Comparison of ENCODE assay signal across 36 cellular contexts in genomic region chr2:174866421-174866820, GRCh38.
"Had no signal": no experiment of that assay in that cellular context is flagged by ENCODE, and none has a peak within 500 bp of the region (broad histone marks: within the 10 kb centered on the region; RNA-seq: fewer than 3 reads in every experiment).

No MANE protein-coding gene starts in this region.

- H3K4me3 Mint-ChIP-seq: activated CD4-positive, alpha-beta memory T cell treated with anti-CD3 and anti-CD28 coated beads for 36 hours; activated CD4-positive, alpha-beta T cell treated with anti-CD3 and anti-CD28 coated beads for 36 hours; activated CD4-positive, alpha-beta T cell treated with anti-CD3 and anti-CD28 coated beads, Interleukin-2, amount 10 ng/mL, durations not matched to agents 24 days and 14 days; activated CD8-positive, alpha-beta memory T cell treated with anti-CD3 and anti-CD28 coated beads, Interleukin-2, amount 10 ng/mL, durations not matched to agents 7 days and 5 days; activated CD8-positive, alpha-beta T cell treated with anti-CD3 and anti-CD28 coated beads, Interleukin-2, amount 10 ng/mL, durations not matched to agents 7 days and 5 days; activated naive CD4-positive, alpha-beta T cell treated with anti-CD3 and anti-CD28 coated beads for 36 hours; activated naive CD4-positive, alpha-beta T cell treated with anti-CD3 and anti-CD28 coated beads, Interleukin-2, amount 50 U/mL, for 24 hours; activated naive CD8-positive, alpha-beta T cell treated with anti-CD3 and anti-CD28 coated beads for 36 hours; activated naive CD8-positive, alpha-beta T cell treated with anti-CD3 and anti-CD28 coated beads, Interleukin-2, amount 50 U/mL, for 24 hours; activated T-helper 1 cell treated with anti-CD3 and anti-CD28 coated beads, Interleukin-12 subunit alpha, Interleukin-12 subunit beta, Interleukin-2, Interleukin-4 antibody, amounts not matched to agents 30 ng/mL and 10 ng/mL and 1 ng/mL, durations not matched to agents 14 hours and 24 hours and 36 hours; T-helper 17 cell; T-helper 2 cell treated with Interferon-gamma antibody and Interleukin-4, amounts not matched to agents 5 μg/mL and 100 μg/mL, for 36 hours had no signal

- H3K9me3 ChIP-seq: adrenal gland, body of pancreas, esophagus squamous epithelium, gastroesophageal sphincter had no signal

- FAIRE-seq: colon, endothelial cell of umbilical vein had no signal

- H3K27me3 ChIP-seq: adrenal gland, body of pancreas, esophagus squamous epithelium, gastroesophageal sphincter had no signal

- ATAC-seq: activated CD4-positive, alpha-beta T cell treated with anti-CD3 and anti-CD28 coated beads for 36 hours; activated CD8-positive, alpha-beta memory T cell treated with anti-CD3 and anti-CD28 coated beads, Interleukin-2, amount 10 ng/mL, durations not matched to agents 7 days and 5 days; activated CD8-positive, alpha-beta T cell treated with anti-CD3 and anti-CD28 coated beads, Interleukin-2, amount 10 ng/mL, durations not matched to agents 7 days and 5 days; activated naive CD8-positive, alpha-beta T cell treated with anti-CD3 and anti-CD28 coated beads, Interleukin-2, amount 50 U/mL, for 24 hours; body of pancreas; gastroesophageal sphincter; T-helper 17 cell had no signal

- H3K27ac ChIP-seq: adrenal gland, body of pancreas, epithelial cell of prostate, esophagus squamous epithelium, gastroesophageal sphincter, WERI-Rb-1 had no signal

- H3K4me1 ChIP-seq: adrenal gland, body of pancreas, esophagus squamous epithelium, gastroesophageal sphincter had no signal

- H3K27ac Mint-ChIP-seq: activated CD4-positive, alpha-beta memory T cell treated with anti-CD3 and anti-CD28 coated beads for 36 hours; activated CD4-positive, alpha-beta T cell treated with anti-CD3 and anti-CD28 coated beads for 36 hours; activated CD4-positive, alpha-beta T cell treated with anti-CD3 and anti-CD28 coated beads, Interleukin-2, amount 10 ng/mL, durations not matched to agents 24 days and 14 days; activated CD8-positive, alpha-beta memory T cell treated with anti-CD3 and anti-CD28 coated beads, Interleukin-2, amount 10 ng/mL, durations not matched to agents 7 days and 5 days; activated CD8-positive, alpha-beta T cell treated with anti-CD3 and anti-CD28 coated beads, Interleukin-2, amount 10 ng/mL, durations not matched to agents 7 days and 5 days; activated naive CD4-positive, alpha-beta T cell treated with anti-CD3 and anti-CD28 coated beads for 36 hours; activated naive CD4-positive, alpha-beta T cell treated with anti-CD3 and anti-CD28 coated beads, Interleukin-2, amount 50 U/mL, for 24 hours; activated naive CD8-positive, alpha-beta T cell treated with anti-CD3 and anti-CD28 coated beads for 36 hours; activated naive CD8-positive, alpha-beta T cell treated with anti-CD3 and anti-CD28 coated beads, Interleukin-2, amount 50 U/mL, for 24 hours; activated T-helper 1 cell treated with anti-CD3 and anti-CD28 coated beads, Interleukin-12 subunit alpha, Interleukin-12 subunit beta, Interleukin-2, Interleukin-4 antibody, amounts not matched to agents 30 ng/mL and 10 ng/mL and 1 ng/mL, durations not matched to agents 14 hours and 24 hours and 36 hours; activated T-helper 2 cell treated with anti-CD3 and anti-CD28 coated beads, Interferon-gamma antibody, Interleukin-2, Interleukin-4, amounts not matched to agents 10 μg/mL and 5 μg/mL and 100 μg/mL, durations not matched to agents 14 hours and 24 hours and 36 hours; T-helper 17 cell; T-helper 2 cell treated with Interferon-gamma antibody and Interleukin-4, amounts not matched to agents 5 μg/mL and 100 μg/mL, for 36 hours had no signal

- H3K4me1 Mint-ChIP-seq: activated CD4-positive, alpha-beta T cell treated with anti-CD3 and anti-CD28 coated beads for 36 hours; activated CD4-positive, alpha-beta T cell treated with anti-CD3 and anti-CD28 coated beads, Interleukin-2, amount 10 ng/mL, durations not matched to agents 24 days and 14 days; activated CD8-positive, alpha-beta memory T cell treated with anti-CD3 and anti-CD28 coated beads, Interleukin-2, amount 10 ng/mL, durations not matched to agents 7 days and 5 days; activated naive CD4-positive, alpha-beta T cell treated with anti-CD3 and anti-CD28 coated beads, Interleukin-2, amount 50 U/mL, for 24 hours; activated naive CD8-positive, alpha-beta T cell treated with anti-CD3 and anti-CD28 coated beads for 36 hours; activated naive CD8-positive, alpha-beta T cell treated with anti-CD3 and anti-CD28 coated beads, Interleukin-2, amount 50 U/mL, for 24 hours; T-helper 17 cell had no signal

- H3K27me3 Mint-ChIP-seq: activated CD4-positive, alpha-beta memory T cell treated with anti-CD3 and anti-CD28 coated beads for 36 hours; activated CD4-positive, alpha-beta T cell treated with anti-CD3 and anti-CD28 coated beads for 36 hours; activated naive CD4-positive, alpha-beta T cell treated with anti-CD3 and anti-CD28 coated beads, Interleukin-2, amount 50 U/mL, for 24 hours; activated naive CD8-positive, alpha-beta T cell treated with anti-CD3 and anti-CD28 coated beads for 36 hours; activated naive CD8-positive, alpha-beta T cell treated with anti-CD3 and anti-CD28 coated beads, Interleukin-2, amount 50 U/mL, for 24 hours; T-helper 17 cell had no signal

- DNase-seq: activated CD4-positive, alpha-beta memory T cell treated with anti-CD3 and anti-CD28 coated beads for 36 hours; activated CD4-positive, alpha-beta T cell treated with anti-CD3 and anti-CD28 coated beads for 36 hours; activated CD4-positive, alpha-beta T cell treated with anti-CD3 and anti-CD28 coated beads, Interleukin-2, amount 10 ng/mL, durations not matched to agents 24 days and 14 days; activated CD4-positive, CD25-positive, alpha-beta regulatory T cell; activated CD4-positive, CD25-positive, alpha-beta regulatory T cell treated with anti-CD3 and anti-CD28 coated beads, Interleukin-2, amount 50 U/mL, for 72 hours; activated CD8-positive, alpha-beta memory T cell treated with anti-CD3 and anti-CD28 coated beads, Interleukin-2, amount 10 ng/mL, durations not matched to agents 7 days and 5 days; activated CD8-positive, alpha-beta memory T cell treated with anti-CD3 and anti-CD28 coated beads, Interleukin-2, amount 50 U/mL, for 4 hours; activated CD8-positive, alpha-beta T cell treated with anti-CD3 and anti-CD28 coated beads, Interleukin-2, amount 10 ng/mL, durations not matched to agents 7 days and 5 days; activated effector memory CD4-positive, alpha-beta T cell treated with anti-CD3 and anti-CD28 coated beads, Interleukin-2, amount 50 U/mL, for 16 hours; activated naive CD4-positive, alpha-beta T cell treated with anti-CD3 and anti-CD28 coated beads for 36 hours; activated naive CD8-positive, alpha-beta T cell treated with anti-CD3 and anti-CD28 coated beads for 36 hours; activated naive CD8-positive, alpha-beta T cell treated with anti-CD3 and anti-CD28 coated beads, Interleukin-2, amount 50 U/mL, for 24 hours; activated T-cell treated with anti-CD3 and anti-CD28 coated beads, Interleukin-2, amount 50 U/mL, for 1 hour; activated T-cell treated with anti-CD3 and anti-CD28 coated beads, Interleukin-2, amount 50 U/mL, for 48 hours; adrenal gland; amygdala; aorta; body of pancreas; caudate nucleus; cortex of kidney; dermis blood vessel endothelial cell; effector CD4-positive, alpha-beta T cell; esophagus squamous epithelium; foreskin melanocyte; head of caudate nucleus; T-helper 17 cell; T1000; WERI-Rb-1 had no signal

- H3K9me3 Mint-ChIP-seq: activated CD4-positive, alpha-beta memory T cell treated with anti-CD3 and anti-CD28 coated beads for 36 hours; activated naive CD4-positive, alpha-beta T cell treated with anti-CD3 and anti-CD28 coated beads for 36 hours; activated naive CD4-positive, alpha-beta T cell treated with anti-CD3 and anti-CD28 coated beads, Interleukin-2, amount 50 U/mL, for 24 hours; activated naive CD8-positive, alpha-beta T cell treated with anti-CD3 and anti-CD28 coated beads for 36 hours; activated naive CD8-positive, alpha-beta T cell treated with anti-CD3 and anti-CD28 coated beads, Interleukin-2, amount 50 U/mL, for 24 hours; activated T-helper 1 cell treated with anti-CD3 and anti-CD28 coated beads, Interleukin-12 subunit alpha, Interleukin-12 subunit beta, Interleukin-2, Interleukin-4 antibody, amounts not matched to agents 30 ng/mL and 10 ng/mL and 1 ng/mL, durations not matched to agents 14 hours and 24 hours and 36 hours; activated T-helper 2 cell treated with anti-CD3 and anti-CD28 coated beads, Interferon-gamma antibody, Interleukin-2, Interleukin-4, amounts not matched to agents 10 μg/mL and 5 μg/mL and 100 μg/mL, durations not matched to agents 14 hours and 24 hours and 36 hours; T-helper 2 cell treated with Interferon-gamma antibody and Interleukin-4, amounts not matched to agents 5 μg/mL and 100 μg/mL, for 36 hours had no signal

- H3K36me3 ChIP-seq: adrenal gland, esophagus squamous epithelium had no signal

- H3K4me3 ChIP-seq: adrenal gland, body of pancreas, esophagus squamous epithelium, gastroesophageal sphincter had no signal

- H3K36me3 Mint-ChIP-seq: activated CD4-positive, alpha-beta memory T cell treated with anti-CD3 and anti-CD28 coated beads for 36 hours; activated CD8-positive, alpha-beta memory T cell treated with anti-CD3 and anti-CD28 coated beads, Interleukin-2, amount 10 ng/mL, durations not matched to agents 7 days and 5 days; activated naive CD4-positive, alpha-beta T cell treated with anti-CD3 and anti-CD28 coated beads, Interleukin-2, amount 50 U/mL, for 24 hours; activated naive CD8-positive, alpha-beta T cell treated with anti-CD3 and anti-CD28 coated beads for 36 hours had no signal
